Comparison of ENCODE assay signal across 8 cellular contexts in the genomic region with DNA sequence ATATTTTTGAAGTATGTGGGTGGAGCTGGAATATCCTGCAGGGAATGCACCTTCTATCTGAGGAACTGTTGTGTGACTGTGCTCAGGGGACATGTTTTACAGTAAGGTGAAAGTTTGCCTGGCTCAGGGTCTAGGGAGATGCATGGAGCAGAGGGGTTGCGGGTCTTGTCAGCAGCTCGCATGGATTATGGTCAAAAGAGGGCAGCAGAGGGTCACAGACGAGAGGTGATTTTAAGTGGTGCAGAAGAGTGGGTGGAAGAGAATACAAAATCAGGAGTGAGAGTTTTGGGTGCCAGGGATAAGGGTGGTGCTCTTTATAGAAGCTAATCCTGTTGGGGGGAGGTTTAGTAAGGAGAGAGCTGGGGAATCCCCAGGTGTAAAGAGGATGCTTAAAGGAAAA. TPM values are rescaled to one million over a fixed set of nuclear protein-coding genes. Genes with fewer than 3 reads are reported as not detected.
A peak's percentile ranks its signal among the peaks of the same experiment; 100 is the strongest.
DNase-seq lines count a peak whose midpoint lies in the region; ATAC-seq and TF ChIP-seq lines count a peak whose summit lies in the region.

No MANE protein-coding gene starts in this region.

- H3K4me1 ChIP-seq in left lung = no peaks in the 10 kb centered on the region

- ATAC-seq in GM19395 (IDR thresholded peaks at IDR 0.05; ENCODE audit: unreplicated experiment) (peak; percentile 60), left lung (peak; percentile 65), GM19463 (IDR thresholded peaks at IDR 0.05; ENCODE audit: unreplicated experiment) (no peak)

- H3K27me3 ChIP-seq in BJ (ENCODE audit: control insufficient read depth, insufficient read depth, low read length) = no peaks in the 10 kb centered on the region
- no peaks in the 10 kb centered on the region for H3K27me3 ChIP-seq in WERI-Rb-1 (ENCODE audit: insufficient read depth, low read depth, severe bottlenecking)
- H3K27me3 ChIP-seq in left lung = no peaks in the 10 kb centered on the region

- H3K36me3 ChIP-seq in BJ (ENCODE audit: control insufficient read depth, insufficient read depth, low read length) (no peaks in the 10 kb centered on the region), WERI-Rb-1 (no peaks in the 10 kb centered on the region), left lung (no peaks in the 10 kb centered on the region)

- intact Hi-C loops in left lung (cut with DNase I) = no loop called here

- peak; percentile 13; the same call in 1 of the 2 replicates for TF ChIP-seq CTCF in BJ (IDR thresholded peaks at IDR 0.05; ENCODE audit: insufficient read depth, low read depth, low read length)
- peak; percentile 82 for TF ChIP-seq CTCF in WERI-Rb-1 (IDR thresholded peaks at IDR 0.05; ENCODE audit: low read depth, low read length)
- TF ChIP-seq CTCF in left lung (IDR thresholded peaks at IDR 0.05) = peak in 1 of 2 donors; percentile 15

- no peak overlapping the region for H3K27ac ChIP-seq in WERI-Rb-1
- no peak overlapping the region for H3K27ac ChIP-seq in left lung

- POLR2A ChIA-PET in BJ (lab: Charles Lee) = no interaction called here

- CTCF ChIA-PET in BJ (lab: Yijun Ruan, JAX) = no interaction called here

- DNase-seq in BJ (ENCODE audit: low read depth) (no peak), NCI-H146 (lab: John Stamatoyannopoulos, UW) (peak; percentile 51), WERI-Rb-1 (peak; percentile 81), left lung (no peak), MV-4-11 (lab: John Stamatoyannopoulos, UW) (no peak), activated gamma-delta T cell treated with Interleukin-2 at 50 U/mL for 16 hours (no peak)

- H3K4me3 ChIP-seq in BJ (ENCODE audit: low read depth, low read length) (no peak overlapping the region), WERI-Rb-1 (ENCODE audit: low read depth, low read length) (no peak overlapping the region), left lung (no peak overlapping the region)

- H3K9me3 ChIP-seq in WERI-Rb-1 (ENCODE audit: severe bottlenecking) = no peaks in the 10 kb centered on the region
- H3K9me3 ChIP-seq in left lung = no peaks in the 10 kb centered on the region

RNA-seq across cellular contexts. Expression of a gene that starts 53.5 kb away (rescaled TPM):
- not detected in 2 replicates for polyA plus RNA-seq in BJ (2011; rRNA removed)
- 0.05 TPM in 1 of 2 replicates, not detected in the other for polyA minus RNA-seq in BJ (2011; rRNA and poly(A)+ RNA removed)
- total RNA-seq in left lung = under 1 TPM in 1 of 2 donors, not detected in 1; 0.13 TPM

Comparison
In these comparisons a context has a peak if more than half of its experiments do, and no peak if none do; other contexts are left out.
1. DNase-seq: peak in NCI-H146 (single experiment) and WERI-Rb-1 (single experiment); none in BJ (single experiment), left lung (0 of 2), MV-4-11 (single experiment) and activated gamma-delta T cell treated with Interleukin-2 at 50 U/mL for 16 hours (single experiment).